ENCODE assay signal across 19 cellular contexts in the genomic region with DNA sequence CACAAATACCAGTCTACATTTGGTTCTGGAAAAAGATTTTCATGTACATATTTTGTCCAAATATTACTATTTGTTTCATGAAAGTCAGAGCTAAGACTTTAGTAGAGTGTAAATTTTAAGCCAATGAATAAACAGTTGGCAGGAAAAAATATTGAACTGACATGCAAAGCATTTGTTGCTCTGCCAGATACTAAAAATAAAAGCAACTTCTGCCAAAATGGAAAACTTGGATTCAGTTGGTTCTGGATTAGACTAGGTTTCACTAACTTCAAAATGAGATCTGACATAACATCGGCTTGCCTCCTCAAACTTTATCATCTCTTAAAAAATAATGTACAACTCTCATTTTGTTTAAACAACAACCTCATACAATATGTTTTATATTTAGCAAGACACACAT.
"Had no signal": no experiment of that assay in that cellular context is flagged by ENCODE, and none has a peak within 500 bp of the region (broad histone marks: within the 10 kb centered on the region; RNA-seq: fewer than 3 reads in every experiment).

No MANE protein-coding gene starts in this region.

- H3K4me3 ChIP-seq: cardiac muscle cell, colonic mucosa, tibial nerve had no signal

- ATAC-seq: activated CD4-positive, alpha-beta T cell treated with anti-CD3 and anti-CD28 coated beads for 36 hours; activated naive CD4-positive, alpha-beta T cell treated with anti-CD3 and anti-CD28 coated beads, Interleukin-2, amount 50 U/mL, for 72 hours; T-cell; WTC11 had no signal

- H3K27ac ChIP-seq: cardiac muscle cell, colonic mucosa, tibial nerve had no signal

- H3K9me3 Mint-ChIP-seq: activated CD4-positive, alpha-beta memory T cell treated with anti-CD3 and anti-CD28 coated beads for 36 hours; activated naive CD4-positive, alpha-beta T cell treated with anti-CD3 and anti-CD28 coated beads, Interleukin-2, amount 50 U/mL, for 72 hours; activated T-helper 1 cell treated with anti-CD3 and anti-CD28 coated beads, Interleukin-12 subunit alpha, Interleukin-12 subunit beta, Interleukin-2, Interleukin-4 antibody, amounts not matched to agents 30 ng/mL and 10 ng/mL and 1 ng/mL, durations not matched to agents 14 hours and 24 hours and 36 hours; T-cell; WTC11 had no signal

- H3K27me3 Mint-ChIP-seq: activated CD4-positive, alpha-beta memory T cell treated with anti-CD3 and anti-CD28 coated beads for 36 hours; activated CD4-positive, alpha-beta T cell treated with anti-CD3 and anti-CD28 coated beads for 36 hours; progenitor cell of endocrine pancreas; T-cell had no signal

- H3K27me3 ChIP-seq: cardiac muscle cell, colonic mucosa, tibial nerve had no signal

- H3K9me3 ChIP-seq: colonic mucosa, tibial nerve had no signal

- H3K27ac Mint-ChIP-seq: activated CD4-positive, alpha-beta memory T cell treated with anti-CD3 and anti-CD28 coated beads for 36 hours; activated CD4-positive, alpha-beta T cell treated with anti-CD3 and anti-CD28 coated beads for 36 hours; activated naive CD4-positive, alpha-beta T cell treated with anti-CD3 and anti-CD28 coated beads, Interleukin-2, amount 50 U/mL, for 72 hours; activated T-helper 1 cell treated with anti-CD3 and anti-CD28 coated beads, Interleukin-12 subunit alpha, Interleukin-12 subunit beta, Interleukin-2, Interleukin-4 antibody, amounts not matched to agents 30 ng/mL and 10 ng/mL and 1 ng/mL, durations not matched to agents 14 hours and 24 hours and 36 hours; progenitor cell of endocrine pancreas; T-cell; WTC11 had no signal

- H3K4me1 Mint-ChIP-seq: activated CD4-positive, alpha-beta T cell treated with anti-CD3 and anti-CD28 coated beads for 36 hours; T-cell had no signal

- H3K4me1 ChIP-seq: colonic mucosa had no signal

- DNase-seq: activated CD4-positive, alpha-beta memory T cell treated with anti-CD3 and anti-CD28 coated beads for 36 hours; activated CD4-positive, alpha-beta T cell treated with anti-CD3 and anti-CD28 coated beads for 36 hours; activated gamma-delta T cell treated with Interleukin-2 at 50 U/mL for 16 hours; activated T-cell treated with anti-CD3 and anti-CD28 coated beads for 4 hours; colonic mucosa; erythroblast; left cardiac atrium; midbrain; occipital lobe; stimulated activated CD4-positive, alpha-beta T cell treated with anti-CD3 and anti-CD28 coated beads, Interleukin-2, amount 100 ng/mL, for 24 hours; stimulated activated naive CD4-positive, alpha-beta T cell treated with Interleukin-2 at 50 U/mL for 16 hours; substantia nigra; T-cell had no signal

- H3K4me3 Mint-ChIP-seq: activated CD4-positive, alpha-beta memory T cell treated with anti-CD3 and anti-CD28 coated beads for 36 hours; activated CD4-positive, alpha-beta T cell treated with anti-CD3 and anti-CD28 coated beads for 36 hours; activated T-helper 1 cell treated with anti-CD3 and anti-CD28 coated beads, Interleukin-12 subunit alpha, Interleukin-12 subunit beta, Interleukin-2, Interleukin-4 antibody, amounts not matched to agents 30 ng/mL and 10 ng/mL and 1 ng/mL, durations not matched to agents 14 hours and 24 hours and 36 hours; T-cell; WTC11 had no signal

- H3K36me3 ChIP-seq: colonic mucosa had no signal
